Comparison of ENCODE assay signal across 10 cellular contexts in genomic region chr1:184945034-184945433, GRCh38. TPM values are rescaled to one million over a fixed set of nuclear protein-coding genes. Genes with fewer than 3 reads are reported as not detected.
DNase-seq lines count a peak whose midpoint lies in the region; ATAC-seq, FAIRE-seq and TF ChIP-seq lines count a peak whose summit lies in the region.
"Had no signal": no experiment of that assay in that cellular context is flagged by ENCODE, and none has a peak within 500 bp of the region (broad histone marks: within the 10 kb centered on the region; RNA-seq: fewer than 3 reads in every experiment).

No MANE protein-coding gene starts in this region.

- no peak overlapping the region for H3K27ac Mint-ChIP-seq in naive thymus-derived CD4-positive, alpha-beta T cell

- CTCF ChIA-PET in naive thymus-derived CD4-positive, alpha-beta T cell (lab: Charles Lee) = no interaction called here

- no peaks in the 10 kb centered on the region for H3K36me3 ChIP-seq in naive thymus-derived CD4-positive, alpha-beta T cell (ENCODE audit: control insufficient read depth in 2 of 3, insufficient read depth in 3 of 3, low read length in 3 of 3)
- H3K36me3 ChIP-seq in kidney (ENCODE audit: control insufficient read depth in 1 of 2, insufficient read depth in 2 of 2, low read length in 2 of 2) = no peaks in the 10 kb centered on the region

- POLR2A ChIA-PET in naive thymus-derived CD4-positive, alpha-beta T cell (lab: Charles Lee) = no interaction called here

- H3K27ac ChIP-seq in naive thymus-derived CD4-positive, alpha-beta T cell (ENCODE audit: low read depth, low read length) = no peak overlapping the region
- H3K27ac ChIP-seq in kidney (ENCODE audit: low read depth in 2 of 2, low read length in 2 of 2) = no peak overlapping the region

- no peak overlapping the region for H3K4me3 Mint-ChIP-seq in naive thymus-derived CD4-positive, alpha-beta T cell

- peak; percentile 53 for ATAC-seq in GM18861 (IDR thresholded peaks at IDR 0.05; ENCODE audit: unreplicated experiment)
- peak; percentile 56 for ATAC-seq in HG02885 (IDR thresholded peaks at IDR 0.05; ENCODE audit: poor library complexity, unreplicated experiment)
- peak; percentile 45 for ATAC-seq in naive thymus-derived CD4-positive, alpha-beta T cell

- H3K36me3 Mint-ChIP-seq in naive thymus-derived CD4-positive, alpha-beta T cell = peaks cover 0 to 14% (median 0%) of the 10 kb centered on the region in 5 donors

- H3K27me3 ChIP-seq in naive thymus-derived CD4-positive, alpha-beta T cell (ENCODE audit: control insufficient read depth in 2 of 2, insufficient read depth in 2 of 2, low read length in 2 of 2) = no peaks in the 10 kb centered on the region

- no peaks in the 10 kb centered on the region for H3K9me3 ChIP-seq in naive thymus-derived CD4-positive, alpha-beta T cell (ENCODE audit: control insufficient read depth in 2 of 3, low read length in 3 of 3)
- no peaks in the 10 kb centered on the region for H3K9me3 ChIP-seq in kidney (ENCODE audit: control insufficient read depth in 1 of 2, low read length in 2 of 2)

- H3K4me1 Mint-ChIP-seq in naive thymus-derived CD4-positive, alpha-beta T cell = peaks cover 0 to 10% (median 0%) of the 10 kb centered on the region in 7 donors

- H3K9me3 Mint-ChIP-seq in naive thymus-derived CD4-positive, alpha-beta T cell = peaks cover 0 to 5% (median 0%) of the 10 kb centered on the region in 11 donors

- H3K4me1 ChIP-seq in naive thymus-derived CD4-positive, alpha-beta T cell (ENCODE audit: control insufficient read depth in 2 of 2, insufficient read depth in 2 of 2, low read length in 2 of 2) = no peaks in the 10 kb centered on the region
- no peaks in the 10 kb centered on the region for H3K4me1 ChIP-seq in kidney (ENCODE audit: control insufficient read depth in 1 of 2, insufficient read depth in 1 of 2, low read depth in 1 of 2, low read length in 2 of 2)

- no peak overlapping the region for H3K9ac ChIP-seq in kidney (ENCODE audit: low read length in 2 of 2)

- intact Hi-C loops in naive thymus-derived CD4-positive, alpha-beta T cell (cut with micrococcal nuclease) = no loop called here
- intact Hi-C loops in kidney (cut with DNase I) = no loop called here

- H3K4me3 ChIP-seq in naive thymus-derived CD4-positive, alpha-beta T cell (ENCODE audit: low read length) = no peak overlapping the region
- H3K4me3 ChIP-seq in kidney (ENCODE audit: low read length in 2 of 2) = no peak overlapping the region
- H3K4me3 ChIP-seq: lung had no signal

- no peak for TF ChIP-seq CTCF in kidney (IDR thresholded peaks at IDR 0.05; ENCODE audit: borderline replicate concordance, extremely low read depth, insufficient read depth)

- DNase-seq in SKM-1 treated with dmso at 0.1 percent for 144 hours (lab: John Stamatoyannopoulos, UW; ENCODE audit: unreplicated experiment) = peak; percentile 88
- DNase-seq in naive thymus-derived CD4-positive, alpha-beta T cell = no peak
- no peak for DNase-seq in NCI-H1105 (lab: John Stamatoyannopoulos, UW)
- DNase-seq in NCI-H1436 (lab: John Stamatoyannopoulos, UW) = no peak
- DNase-seq in activated CD4-positive, CD25-positive, alpha-beta regulatory T cell treated with anti-CD3 and anti-CD28 coated beads, Interleukin-2, amount 50 U/mL, for 72 hours = no peak
- no peak for DNase-seq in kidney
- DNase-seq: stimulated activated CD8-positive, alpha-beta memory T cell treated with anti-CD3 and anti-CD28 coated beads, Interleukin-4, amount 100 ng/mL, for 48 hours had no signal

- no peak for FAIRE-seq in kidney (lab: Jason Lieb, UNC)

- H3K27me3 Mint-ChIP-seq in naive thymus-derived CD4-positive, alpha-beta T cell = no peaks in the 10 kb centered on the region

RNA-seq across cellular contexts. Expression of gene NIBAN1, which starts 29.3 kb away (rescaled TPM):
- total RNA-seq in naive thymus-derived CD4-positive, alpha-beta T cell = 10 to 100 TPM in 2 of 5 experiments, 1 to 10 TPM in 3; 1.7 to 41.6 (median 4.6) TPM
- polyA plus RNA-seq in naive thymus-derived CD4-positive, alpha-beta T cell = under 1 TPM; 0.20 to 0.50 TPM
- total RNA-seq in kidney = 25.4 TPM
- 2.6 TPM for polyA plus RNA-seq in kidney (ENCODE audit: insufficient read depth, low read depth, low replicate concordance)
